In genomic region chr18:56248613-56249235, GRCh38 we compare ENCODE assay signal across 12 cellular contexts.
A peak's percentile ranks its signal among the peaks of the same experiment; 100 is the strongest.
DNase-seq lines count a peak whose midpoint lies in the region; ATAC-seq and TF ChIP-seq lines count a peak whose summit lies in the region.
"Had no signal": no experiment of that assay in that cellular context is flagged by ENCODE, and none has a peak within 500 bp of the region (broad histone marks: within the 10 kb centered on the region; RNA-seq: fewer than 3 reads in every experiment).

No MANE protein-coding gene starts in this region.

- no peaks in the 10 kb centered on the region for H3K9me3 Mint-ChIP-seq in activated naive CD8-positive, alpha-beta T cell treated with anti-CD3 and anti-CD28 coated beads for 36 hours

- H3K4me1 ChIP-seq in gastrocnemius medialis (no peaks in the 10 kb centered on the region), heart right ventricle (peaks cover 0 to 25% (median 10%) of the 10 kb centered on the region in 9 donors)

- intact Hi-C loops in gastrocnemius medialis (cut with DNase I; ENCODE audit: low total_unique reads) (no loop called here), heart right ventricle (cut with DNase I) (loop anchor here in 1 of 10 donors (5.0 kb wide), 1 partner anchor 266 kb away; no protein-coding TSS in a partner anchor)

- no peaks in the 10 kb centered on the region for H3K27me3 ChIP-seq in gastrocnemius medialis
- H3K27me3 ChIP-seq in heart right ventricle, result no peaks in the 10 kb centered on the region
- H3K27me3 ChIP-seq: brain microvascular endothelial cell, gastroesophageal sphincter, tibial artery had no signal

- WGBS in heart right ventricle, 2 donors, result 80 to 83% methylated on average over 3 of the region's 3 CpGs

- no peak for TF ChIP-seq POLR2A in gastrocnemius medialis (IDR thresholded peaks at IDR 0.05)

- in situ Hi-C loops in gastrocnemius medialis (cut with MboI; ENCODE audit: low sequenced_read_pairs in 4 of 4), result no loop called here

- no peaks in the 10 kb centered on the region for H3K9me3 ChIP-seq in gastrocnemius medialis
- no peaks in the 10 kb centered on the region for H3K9me3 ChIP-seq in heart right ventricle
- H3K9me3 ChIP-seq: gastroesophageal sphincter, tibial artery had no signal

- H3K36me3 ChIP-seq in gastrocnemius medialis, result no peaks in the 10 kb centered on the region
- H3K36me3 ChIP-seq in heart right ventricle, result no peaks in the 10 kb centered on the region
- H3K36me3 ChIP-seq: brain microvascular endothelial cell, gastroesophageal sphincter, tibial artery had no signal

- no peak overlapping the region for H3K4me3 ChIP-seq in gastrocnemius medialis
- H3K4me3 ChIP-seq in heart right ventricle, result no peak overlapping the region
- H3K4me3 ChIP-seq: gastroesophageal sphincter, tibial artery had no signal

- TF ChIP-seq CTCF in gastrocnemius medialis (IDR thresholded peaks at IDR 0.05 in 4 of 5, conservative IDR thresholded peaks at IDR 0.05 in 1 of 5) (no peak), heart right ventricle (IDR thresholded peaks at IDR 0.05) (no peak)

- peak overlapping the region; percentile 42 for H3K27ac Mint-ChIP-seq in activated naive CD8-positive, alpha-beta T cell treated with anti-CD3 and anti-CD28 coated beads for 36 hours

- H3K27me3 Mint-ChIP-seq in activated naive CD8-positive, alpha-beta T cell treated with anti-CD3 and anti-CD28 coated beads for 36 hours, result peaks cover 4% of the 10 kb centered on the region

- H3K27ac ChIP-seq in gastrocnemius medialis, result no peak overlapping the region
- no peak overlapping the region for H3K27ac ChIP-seq in heart right ventricle
- H3K27ac ChIP-seq: brain microvascular endothelial cell, gastroesophageal sphincter, tibial artery had no signal

- no peaks in the 10 kb centered on the region for H3K4me1 Mint-ChIP-seq in activated naive CD8-positive, alpha-beta T cell treated with anti-CD3 and anti-CD28 coated beads for 36 hours

- ATAC-seq in GM18861 (IDR thresholded peaks at IDR 0.05; ENCODE audit: unreplicated experiment), result peak; percentile 98
- ATAC-seq in GM21528 (IDR thresholded peaks at IDR 0.05; ENCODE audit: low FRiP score, unreplicated experiment), result peak; percentile 95
- ATAC-seq in HG03196 (IDR thresholded peaks at IDR 0.05; ENCODE audit: unreplicated experiment), result peak; percentile 98
- no peak for ATAC-seq in gastrocnemius medialis
- ATAC-seq in heart right ventricle, result no peak
- ATAC-seq: gastroesophageal sphincter had no signal

- H3K36me3 Mint-ChIP-seq in activated naive CD8-positive, alpha-beta T cell treated with anti-CD3 and anti-CD28 coated beads for 36 hours, result no peaks in the 10 kb centered on the region

- no peak overlapping the region for H3K4me3 Mint-ChIP-seq in activated naive CD8-positive, alpha-beta T cell treated with anti-CD3 and anti-CD28 coated beads for 36 hours

- DNase-seq in activated naive CD8-positive, alpha-beta T cell treated with anti-CD3 and anti-CD28 coated beads for 36 hours, result peak; percentile 4
- DNase-seq in SW480 (ENCODE audit: low spot score) (no peak), gastrocnemius medialis (no peak), heart right ventricle (no peak), NCI-H1105 (lab: John Stamatoyannopoulos, UW) (no peak)
- DNase-seq: brain microvascular endothelial cell; stimulated activated CD4-positive, alpha-beta T cell treated with anti-CD3 and anti-CD28 coated beads, Interleukin-15, amount 100 ng/mL, for 24 hours; tibial artery had no signal

Comparison
In these comparisons a context has a peak if more than half of its experiments do, and no peak if none do; other contexts are left out.
1. ATAC-seq: peak in GM18861 (single experiment), GM21528 (single experiment) and HG03196 (single experiment); none in gastrocnemius medialis (0 of 2) and heart right ventricle (0 of 8).